Comparison of ENCODE assay signal across 32 cellular contexts in the genomic region with DNA sequence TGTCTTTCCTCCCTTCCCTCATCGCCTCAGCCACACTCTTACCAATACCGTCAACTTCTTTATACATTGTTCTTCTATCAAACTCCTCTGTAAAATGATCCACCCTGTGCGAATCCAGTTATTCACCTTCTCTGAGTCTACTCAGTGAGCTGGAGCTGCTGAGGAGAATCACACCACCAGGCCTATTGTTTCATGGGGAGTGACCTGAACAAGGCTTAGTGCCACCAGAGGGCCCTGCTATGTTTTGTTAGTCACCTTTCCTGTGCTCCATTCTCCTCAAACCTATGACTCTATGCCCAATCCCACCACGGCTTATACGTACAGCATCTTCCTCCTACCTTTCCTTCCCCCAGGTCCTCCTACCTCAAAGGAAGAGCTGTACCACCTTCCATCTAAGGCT. TPM values are rescaled to one million over a fixed set of nuclear protein-coding genes. Genes with fewer than 3 reads are reported as not detected.
"Had no signal": no experiment of that assay in that cellular context is flagged by ENCODE, and none has a peak within 500 bp of the region (broad histone marks: within the 10 kb centered on the region; RNA-seq: fewer than 3 reads in every experiment).

No MANE protein-coding gene starts in this region.

- H3K4me2 ChIP-seq: smooth muscle cell had no signal

- H3K4me1 Mint-ChIP-seq: activated CD4-positive, alpha-beta memory T cell treated with anti-CD3 and anti-CD28 coated beads, Interleukin-2, amount 10 ng/mL, durations not matched to agents 7 days and 5 days; activated CD4-positive, alpha-beta T cell treated with anti-CD3 and anti-CD28 coated beads, Interleukin-2, amount 10 ng/mL, durations not matched to agents 7 days and 5 days; activated CD8-positive, alpha-beta memory T cell treated with anti-CD3 and anti-CD28 coated beads, Interleukin-2, amount 10 ng/mL, durations not matched to agents 7 days and 5 days; activated naive CD4-positive, alpha-beta T cell treated with anti-CD3 and anti-CD28 coated beads, Interleukin-2, amount 50 U/mL, for 24 hours; activated naive CD8-positive, alpha-beta T cell treated with anti-CD3 and anti-CD28 coated beads, Interleukin-2, amount 50 U/mL, for 24 hours; naive B cell; nephron progenitor cell; stimulated activated naive B cell treated with anti-CD40 and anti-IgM and Interleukin-4, amounts not matched to agents 10 μg/mL and 1 μg/mL and 100 μg/mL, for 72 hours; T-helper 17 cell had no signal

- ATAC-seq: activated CD8-positive, alpha-beta memory T cell treated with anti-CD3 and anti-CD28 coated beads, Interleukin-2, amount 10 ng/mL, durations not matched to agents 7 days and 5 days; activated naive CD8-positive, alpha-beta T cell treated with anti-CD3 and anti-CD28 coated beads, Interleukin-2, amount 50 U/mL, for 24 hours; left cardiac atrium; left ventricle myocardium superior; stimulated activated naive B cell treated with anti-CD40 and anti-IgM and Interleukin-4, amounts not matched to agents 10 μg/mL and 1 μg/mL and 100 μg/mL, for 72 hours; T-helper 17 cell had no signal

- H3K27ac ChIP-seq: breast epithelium, neutrophil, sigmoid colon, testis, transverse colon, uterus had no signal

- H3K4me3 Mint-ChIP-seq: activated CD4-positive, alpha-beta memory T cell treated with anti-CD3 and anti-CD28 coated beads, Interleukin-2, amount 10 ng/mL, durations not matched to agents 7 days and 5 days; activated CD4-positive, alpha-beta T cell treated with anti-CD3 and anti-CD28 coated beads, Interleukin-2, amount 10 ng/mL, durations not matched to agents 7 days and 5 days; activated CD8-positive, alpha-beta memory T cell treated with anti-CD3 and anti-CD28 coated beads, Interleukin-2, amount 10 ng/mL, durations not matched to agents 7 days and 5 days; activated naive CD4-positive, alpha-beta T cell treated with anti-CD3 and anti-CD28 coated beads, Interleukin-2, amount 50 U/mL, for 24 hours; activated naive CD8-positive, alpha-beta T cell treated with anti-CD3 and anti-CD28 coated beads, Interleukin-2, amount 50 U/mL, for 24 hours; dendritic cell treated with granulocyte-macrophage colony-stimulating factor and Interleukin-4, amounts not matched to agents 40 ng/mL and 50 ng/mL, for 4 days; mesothelial cell of epicardium; naive B cell; nephron progenitor cell; stimulated activated naive B cell treated with anti-CD40 and anti-IgM and Interleukin-4, amounts not matched to agents 10 μg/mL and 1 μg/mL and 100 μg/mL, for 72 hours; T-helper 17 cell had no signal

- DNase-seq: activated CD4-positive, alpha-beta memory T cell treated with anti-CD3 and anti-CD28 coated beads, Interleukin-2, amount 10 ng/mL, durations not matched to agents 7 days and 5 days; activated CD4-positive, alpha-beta T cell treated with anti-CD3 and anti-CD28 coated beads for 1 hour; activated CD4-positive, alpha-beta T cell treated with anti-CD3 and anti-CD28 coated beads, Interleukin-2, amount 10 ng/mL, durations not matched to agents 7 days and 5 days; activated CD8-positive, alpha-beta memory T cell treated with anti-CD3 and anti-CD28 coated beads, Interleukin-2, amount 10 ng/mL, durations not matched to agents 7 days and 5 days; activated naive CD8-positive, alpha-beta T cell treated with anti-CD3 and anti-CD28 coated beads, Interleukin-2, amount 50 U/mL, for 24 hours; activated T-cell treated with anti-CD3 and anti-CD28 coated beads, Interleukin-2, amount 50 U/mL, for 48 hours; amygdala; central memory CD4-positive, alpha-beta T cell; glutamatergic neuron; left cardiac atrium; left ventricle myocardium superior; naive B cell; nephron progenitor cell; sigmoid colon; stimulated activated CD4-positive, alpha-beta T cell treated with anti-CD3 and anti-CD28 coated beads, Interleukin-1b, Interleukin-23, amount 100 ng/mL, for 48 hours; stimulated activated CD4-positive, alpha-beta T cell treated with anti-CD3 and anti-CD28 coated beads, Interleukin-4, amount 100 ng/mL, for 4 hours; stimulated activated CD8-positive, alpha-beta memory T cell treated with anti-CD3 and anti-CD28 coated beads, Interleukin-4, amount 100 ng/mL, for 48 hours; stimulated activated naive B cell treated with anti-CD40 and anti-IgM and Interleukin-4, amounts not matched to agents 10 μg/mL and 1 μg/mL and 100 μg/mL, for 72 hours; T-helper 17 cell; T1000; testis; transverse colon; uterus had no signal

- H3K4me1 ChIP-seq: breast epithelium, testis, transverse colon, uterus had no signal

- H3K4me3 ChIP-seq: breast epithelium, sigmoid colon, smooth muscle cell, testis, transverse colon, uterus had no signal

- H3K27ac Mint-ChIP-seq: activated CD4-positive, alpha-beta memory T cell treated with anti-CD3 and anti-CD28 coated beads, Interleukin-2, amount 10 ng/mL, durations not matched to agents 7 days and 5 days; activated CD4-positive, alpha-beta T cell treated with anti-CD3 and anti-CD28 coated beads, Interleukin-2, amount 10 ng/mL, durations not matched to agents 7 days and 5 days; activated CD8-positive, alpha-beta memory T cell treated with anti-CD3 and anti-CD28 coated beads, Interleukin-2, amount 10 ng/mL, durations not matched to agents 7 days and 5 days; activated naive CD4-positive, alpha-beta T cell treated with anti-CD3 and anti-CD28 coated beads, Interleukin-2, amount 50 U/mL, for 24 hours; activated naive CD8-positive, alpha-beta T cell treated with anti-CD3 and anti-CD28 coated beads, Interleukin-2, amount 50 U/mL, for 24 hours; activated T-helper 2 cell treated with anti-CD3 and anti-CD28 coated beads, Interferon-gamma antibody, Interleukin-2, Interleukin-4, amounts not matched to agents 10 μg/mL and 5 μg/mL and 100 μg/mL, durations not matched to agents 14 hours and 24 hours and 36 hours; dendritic cell treated with granulocyte-macrophage colony-stimulating factor and Interleukin-4, amounts not matched to agents 40 ng/mL and 50 ng/mL, for 4 days; mesothelial cell of epicardium; naive B cell; nephron progenitor cell; progenitor cell of endocrine pancreas; stimulated activated naive B cell treated with anti-CD40 and anti-IgM and Interleukin-4, amounts not matched to agents 10 μg/mL and 1 μg/mL and 100 μg/mL, for 72 hours; T-helper 17 cell had no signal

- H3K9me3 Mint-ChIP-seq: activated CD4-positive, alpha-beta memory T cell treated with anti-CD3 and anti-CD28 coated beads, Interleukin-2, amount 10 ng/mL, durations not matched to agents 7 days and 5 days; activated CD4-positive, alpha-beta T cell treated with anti-CD3 and anti-CD28 coated beads, Interleukin-2, amount 10 ng/mL, durations not matched to agents 7 days and 5 days; activated naive CD4-positive, alpha-beta T cell treated with anti-CD3 and anti-CD28 coated beads, Interleukin-2, amount 50 U/mL, for 24 hours; activated naive CD8-positive, alpha-beta T cell treated with anti-CD3 and anti-CD28 coated beads, Interleukin-2, amount 50 U/mL, for 24 hours; activated T-helper 2 cell treated with anti-CD3 and anti-CD28 coated beads, Interferon-gamma antibody, Interleukin-2, Interleukin-4, amounts not matched to agents 10 μg/mL and 5 μg/mL and 100 μg/mL, durations not matched to agents 14 hours and 24 hours and 36 hours; dendritic cell treated with granulocyte-macrophage colony-stimulating factor and Interleukin-4, amounts not matched to agents 40 ng/mL and 50 ng/mL, for 4 days; mesothelial cell of epicardium; stimulated activated naive B cell treated with anti-CD40 and anti-IgM and Interleukin-4, amounts not matched to agents 10 μg/mL and 1 μg/mL and 100 μg/mL, for 72 hours had no signal

- H3K9me3 ChIP-seq: breast epithelium, neutrophil, sigmoid colon, testis, transverse colon, uterus had no signal

- H3K27me3 Mint-ChIP-seq: activated CD4-positive, alpha-beta T cell treated with anti-CD3 and anti-CD28 coated beads, Interleukin-2, amount 10 ng/mL, durations not matched to agents 7 days and 5 days; activated naive CD8-positive, alpha-beta T cell treated with anti-CD3 and anti-CD28 coated beads, Interleukin-2, amount 50 U/mL, for 24 hours; dendritic cell treated with granulocyte-macrophage colony-stimulating factor and Interleukin-4, amounts not matched to agents 40 ng/mL and 50 ng/mL, for 4 days; naive B cell; progenitor cell of endocrine pancreas; stimulated activated naive B cell treated with anti-CD40 and anti-IgM and Interleukin-4, amounts not matched to agents 10 μg/mL and 1 μg/mL and 100 μg/mL, for 72 hours; T-helper 17 cell had no signal

- H3K36me3 ChIP-seq: breast epithelium, neutrophil, sigmoid colon, transverse colon, uterus had no signal

- H3K36me3 Mint-ChIP-seq: activated CD8-positive, alpha-beta memory T cell treated with anti-CD3 and anti-CD28 coated beads, Interleukin-2, amount 10 ng/mL, durations not matched to agents 7 days and 5 days; activated naive CD4-positive, alpha-beta T cell treated with anti-CD3 and anti-CD28 coated beads, Interleukin-2, amount 50 U/mL, for 24 hours; mesothelial cell of epicardium; naive B cell; stimulated activated naive B cell treated with anti-CD40 and anti-IgM and Interleukin-4, amounts not matched to agents 10 μg/mL and 1 μg/mL and 100 μg/mL, for 72 hours had no signal

- H3K27me3 ChIP-seq: breast epithelium, neutrophil, sigmoid colon, testis, transverse colon, uterus had no signal

RNA-seq across cellular contexts. Expression of a gene that starts 50.4 kb away (rescaled TPM):
- total RNA-seq: lung microvascular endothelial cell had no signal
